ENCODE assay signal across 9 cellular contexts in the genomic region with DNA sequence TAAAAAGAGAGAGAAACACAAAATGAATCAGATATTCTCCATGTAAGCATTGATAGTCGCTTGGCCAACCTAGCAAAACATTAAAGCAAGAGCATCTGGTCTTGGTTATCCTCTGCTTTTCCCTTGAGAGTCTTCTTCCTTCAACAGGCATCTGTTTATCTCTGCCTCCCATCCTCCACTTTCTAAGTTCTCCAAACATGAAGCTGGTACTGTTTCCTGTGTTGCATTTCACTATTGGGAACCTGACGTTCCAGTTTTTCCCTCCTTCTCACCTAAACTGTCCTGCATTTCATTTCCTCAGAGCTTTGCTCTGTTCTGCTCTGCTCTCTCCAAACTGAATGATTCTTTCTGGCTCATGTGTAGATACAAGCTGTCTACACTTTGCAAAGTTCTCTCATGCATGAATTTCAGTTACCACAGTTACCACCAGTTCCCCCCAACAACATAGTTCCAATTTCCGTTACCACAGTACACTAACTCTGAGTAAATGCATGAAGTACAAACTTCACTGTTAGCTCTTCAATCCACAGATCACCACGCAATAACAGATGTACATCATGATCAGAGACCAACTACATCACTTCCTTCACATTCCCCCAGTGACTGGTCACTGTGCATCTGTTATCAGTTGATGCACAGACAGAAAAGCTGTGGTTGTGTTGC.
DNase-seq lines count a peak whose midpoint lies in the region; ATAC-seq and TF ChIP-seq lines count a peak whose summit lies in the region.
"Had no signal": no experiment of that assay in that cellular context is flagged by ENCODE, and none has a peak within 500 bp of the region (broad histone marks: within the 10 kb centered on the region; RNA-seq: fewer than 3 reads in every experiment).

No MANE protein-coding gene starts in this region.

- no peaks in the 10 kb centered on the region for H3K4me1 Mint-ChIP-seq in stimulated activated memory B cell treated with anti-CD40 and anti-IgM and Interleukin-4, amounts not matched to agents 10 μg/mL and 1 μg/mL and 100 μg/mL, for 72 hours
- H3K4me1 Mint-ChIP-seq in mesothelial cell of epicardium: no peaks in the 10 kb centered on the region
- peaks cover 7% of the 10 kb centered on the region for H3K4me1 Mint-ChIP-seq in WTC11

- no peaks in the 10 kb centered on the region for H3K36me3 Mint-ChIP-seq in stimulated activated memory B cell treated with anti-CD40 and anti-IgM and Interleukin-4, amounts not matched to agents 10 μg/mL and 1 μg/mL and 100 μg/mL, for 72 hours
- H3K36me3 Mint-ChIP-seq in mesothelial cell of epicardium (no peaks in the 10 kb centered on the region), WTC11 (no peaks in the 10 kb centered on the region)

- CTCF ChIA-PET in WTC11 (lab: Charles Lee): no interaction called here

- no peak overlapping the region for H3K27ac Mint-ChIP-seq in stimulated activated memory B cell treated with anti-CD40 and anti-IgM and Interleukin-4, amounts not matched to agents 10 μg/mL and 1 μg/mL and 100 μg/mL, for 72 hours
- H3K27ac Mint-ChIP-seq in mesothelial cell of epicardium: no peak overlapping the region
- no peak overlapping the region for H3K27ac Mint-ChIP-seq in WTC11

- no peak for TF ChIP-seq CTCF in mesothelial cell of epicardium (IDR thresholded peaks at IDR 0.05; ENCODE audit: unreplicated experiment)
- no peak for TF ChIP-seq CTCF in WTC11 (IDR thresholded peaks at IDR 0.05)

- ATAC-seq in HG02870 (IDR thresholded peaks at IDR 0.05; ENCODE audit: unreplicated experiment) (peak; percentile 95), WTC11 (no peak)
- peak; percentile 98 for ATAC-seq in stimulated activated memory B cell treated with anti-CD40 and anti-IgM and Interleukin-4, amounts not matched to agents 10 μg/mL and 1 μg/mL and 100 μg/mL, for 72 hours

- peaks cover 16% of the 10 kb centered on the region for H3K27me3 Mint-ChIP-seq in stimulated activated memory B cell treated with anti-CD40 and anti-IgM and Interleukin-4, amounts not matched to agents 10 μg/mL and 1 μg/mL and 100 μg/mL, for 72 hours
- H3K27me3 Mint-ChIP-seq in mesothelial cell of epicardium (ENCODE audit: low read depth) (peaks cover 20% of the 10 kb centered on the region), WTC11 (ENCODE audit: low read depth) (no peaks in the 10 kb centered on the region)

- H3K9me3 Mint-ChIP-seq in stimulated activated memory B cell treated with anti-CD40 and anti-IgM and Interleukin-4, amounts not matched to agents 10 μg/mL and 1 μg/mL and 100 μg/mL, for 72 hours: no peaks in the 10 kb centered on the region
- H3K9me3 Mint-ChIP-seq in mesothelial cell of epicardium: no peaks in the 10 kb centered on the region
- H3K9me3 Mint-ChIP-seq in WTC11: no peaks in the 10 kb centered on the region

- H3K4me3 Mint-ChIP-seq in stimulated activated memory B cell treated with anti-CD40 and anti-IgM and Interleukin-4, amounts not matched to agents 10 μg/mL and 1 μg/mL and 100 μg/mL, for 72 hours: no peak overlapping the region
- H3K4me3 Mint-ChIP-seq in mesothelial cell of epicardium: no peak overlapping the region
- H3K4me3 Mint-ChIP-seq in WTC11: no peak overlapping the region

- POLR2A ChIA-PET in WTC11 (lab: Charles Lee): no interaction called here

- DNase-seq in SIG-M5 treated with dmso at 0.1 percent for 504 hours (lab: John Stamatoyannopoulos, UW; ENCODE audit: unreplicated experiment) (peak; percentile 25), SIG-M5 (lab: John Stamatoyannopoulos, UW) (no peak), NCI-H2171 (lab: John Stamatoyannopoulos, UW) (peak; percentile 1), mesothelial cell of epicardium (ENCODE audit: low spot score in 2 of 2, unreplicated experiment in 2 of 2) (no peak), WTC11 (ENCODE audit: low spot score) (no peak)
- DNase-seq in activated CD4-positive, alpha-beta T cell treated with anti-CD3 and anti-CD28 coated beads, Interleukin-2, amount 50 U/mL, for 48 hours: no peak
- DNase-seq: glutamatergic neuron had no signal

TF ChIP-seq in WTC11, 78 proteins besides CTCF, POLR2A, EP300 and RAD21:
- TF ChIP-seq, protein P1, sequence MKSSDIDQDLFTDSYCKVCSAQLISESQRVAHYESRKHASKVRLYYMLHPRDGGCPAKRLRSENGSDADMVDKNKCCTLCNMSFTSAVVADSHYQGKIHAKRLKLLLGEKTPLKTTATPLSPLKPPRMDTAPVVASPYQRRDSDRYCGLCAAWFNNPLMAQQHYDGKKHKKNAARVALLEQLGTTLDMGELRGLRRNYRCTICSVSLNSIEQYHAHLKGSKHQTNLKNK (CRISPR knock-in tag; IDR thresholded peaks at IDR 0.05): no peak
- TF ChIP-seq TP53 (CRISPR knock-in tag; IDR thresholded peaks at IDR 0.05): no peak
- no peak for TF ChIP-seq TCF7 (CRISPR knock-in tag; IDR thresholded peaks at IDR 0.05; ENCODE audit: low read depth)
- TF ChIP-seq ZNF138 (CRISPR knock-in tag; conservative IDR thresholded peaks at IDR 0.05): no peak
- no peak for TF ChIP-seq FOXP1 (CRISPR knock-in tag; IDR thresholded peaks at IDR 0.05; ENCODE audit: borderline replicate concordance)
- no peak for TF ChIP-seq ESRRA (CRISPR knock-in tag; IDR thresholded peaks at IDR 0.05; ENCODE audit: borderline replicate concordance)
- TF ChIP-seq, protein P2, sequence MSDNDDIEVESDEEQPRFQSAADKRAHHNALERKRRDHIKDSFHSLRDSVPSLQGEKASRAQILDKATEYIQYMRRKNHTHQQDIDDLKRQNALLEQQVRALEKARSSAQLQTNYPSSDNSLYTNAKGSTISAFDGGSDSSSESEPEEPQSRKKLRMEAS (CRISPR knock-in tag; IDR thresholded peaks at IDR 0.05): no peak
- TF ChIP-seq RELA (CRISPR knock-in tag; IDR thresholded peaks at IDR 0.05; ENCODE audit: borderline replicate concordance): no peak
- TF ChIP-seq KAT7 (CRISPR knock-in tag; IDR thresholded peaks at IDR 0.05; ENCODE audit: borderline replicate concordance): no peak
- TF ChIP-seq, protein P3, sequence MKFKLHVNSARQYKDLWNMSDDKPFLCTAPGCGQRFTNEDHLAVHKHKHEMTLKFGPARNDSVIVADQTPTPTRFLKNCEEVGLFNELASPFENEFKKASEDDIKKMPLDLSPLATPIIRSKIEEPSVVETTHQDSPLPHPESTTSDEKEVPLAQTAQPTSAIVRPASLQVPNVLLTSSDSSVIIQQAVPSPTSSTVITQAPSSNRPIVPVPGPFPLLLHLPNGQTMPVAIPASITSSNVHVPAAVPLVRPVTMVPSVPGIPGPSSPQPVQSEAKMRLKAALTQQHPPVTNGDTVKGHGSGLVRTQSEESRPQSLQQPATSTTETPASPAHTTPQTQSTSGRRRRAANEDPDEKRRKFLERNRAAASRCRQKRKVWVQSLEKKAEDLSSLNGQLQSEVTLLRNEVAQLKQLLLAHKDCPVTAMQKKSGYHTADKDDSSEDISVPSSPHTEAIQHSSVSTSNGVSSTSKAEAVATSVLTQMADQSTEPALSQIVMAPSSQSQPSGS (CRISPR knock-in tag; IDR thresholded peaks at IDR 0.05; ENCODE audit: borderline replicate concordance, low read depth): no peak

Comparison
In these comparisons a context has a peak if more than half of its experiments do, and no peak if none do; other contexts are left out.
1. DNase-seq: peak in SIG-M5 treated with dmso at 0.1 percent for 504 hours (single experiment) and NCI-H2171 (single experiment); none in SIG-M5 (single experiment), mesothelial cell of epicardium (0 of 2), WTC11 (single experiment) and activated CD4-positive, alpha-beta T cell treated with anti-CD3 and anti-CD28 coated beads, Interleukin-2, amount 50 U/mL, for 48 hours (0 of 2).